8 cellular contexts compared by ENCODE assay signal in genomic region chrX:101097546-101098453, GRCh38. TPM values are rescaled to one million over a fixed set of nuclear protein-coding genes. Genes with fewer than 3 reads are reported as not detected.
DNase-seq lines count a peak whose midpoint lies in the region; ATAC-seq lines count a peak whose summit lies in the region.

A gene with protein sequence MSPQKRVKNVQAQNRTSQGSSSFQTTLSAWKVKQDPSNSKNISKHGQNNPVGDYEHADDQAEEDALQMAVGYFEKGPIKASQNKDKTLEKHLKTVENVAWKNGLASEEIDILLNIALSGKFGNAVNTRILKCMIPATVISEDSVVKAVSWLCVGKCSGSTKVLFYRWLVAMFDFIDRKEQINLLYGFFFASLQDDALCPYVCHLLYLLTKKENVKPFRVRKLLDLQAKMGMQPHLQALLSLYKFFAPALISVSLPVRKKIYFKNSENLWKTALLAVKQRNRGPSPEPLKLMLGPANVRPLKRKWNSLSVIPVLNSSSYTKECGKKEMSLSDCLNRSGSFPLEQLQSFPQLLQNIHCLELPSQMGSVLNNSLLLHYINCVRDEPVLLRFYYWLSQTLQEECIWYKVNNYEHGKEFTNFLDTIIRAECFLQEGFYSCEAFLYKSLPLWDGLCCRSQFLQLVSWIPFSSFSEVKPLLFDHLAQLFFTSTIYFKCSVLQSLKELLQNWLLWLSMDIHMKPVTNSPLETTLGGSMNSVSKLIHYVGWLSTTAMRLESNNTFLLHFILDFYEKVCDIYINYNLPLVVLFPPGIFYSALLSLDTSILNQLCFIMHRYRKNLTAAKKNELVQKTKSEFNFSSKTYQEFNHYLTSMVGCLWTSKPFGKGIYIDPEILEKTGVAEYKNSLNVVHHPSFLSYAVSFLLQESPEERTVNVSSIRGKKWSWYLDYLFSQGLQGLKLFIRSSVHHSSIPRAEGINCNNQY (plus strand): TSS chrX:101098204. CDS start chrX:101101071, 2,867 bp downstream.

- H3K36me3 Mint-ChIP-seq in CD4-positive, CD25-positive, alpha-beta regulatory T cell = no peaks in the 10 kb centered on the region

- peak within 1 kb of the TSS; percentile 88 for H3K27ac ChIP-seq in CD4-positive, CD25-positive, alpha-beta regulatory T cell (ENCODE audit: insufficient read depth, low read length, poor library complexity, severe bottlenecking)

- peak within 1 kb of the TSS; percentile 92 to 99 (median 92) for H3K4me3 Mint-ChIP-seq in CD4-positive, CD25-positive, alpha-beta regulatory T cell

- DNase-seq in CD4-positive, CD25-positive, alpha-beta regulatory T cell = peak; percentile 88 to 96 (median 93)
- peak; percentile 85 for DNase-seq in NCI-H774 (lab: John Stamatoyannopoulos, UW)
- DNase-seq in activated CD4-positive, alpha-beta T cell treated with anti-CD3 and anti-CD28 coated beads, Interleukin-2, amount 50 U/mL, for 4 hours = peak; percentile 87 to 90
- peak; percentile 95 for DNase-seq in dermis blood vessel endothelial cell
- DNase-seq in left lobe of liver (ENCODE audit: low spot score) = peak; percentile 94
- peak; percentile 89 to 90 for DNase-seq in stimulated activated CD4-positive, alpha-beta T cell treated with anti-CD3 and anti-CD28 coated beads, Interleukin-2, amount 100 ng/mL, for 24 hours

- H3K4me3 ChIP-seq in CD4-positive, CD25-positive, alpha-beta regulatory T cell (ENCODE audit: low read depth, low read length) = peak within 1 kb of the TSS; percentile 92

- H3K9me3 Mint-ChIP-seq in CD4-positive, CD25-positive, alpha-beta regulatory T cell = no peaks in the 10 kb centered on the region

- peak; percentile 99 for ATAC-seq in CD4-positive, CD25-positive, alpha-beta regulatory T cell (ENCODE audit: low read depth in 2 of 2)
- ATAC-seq in GM19438 (IDR thresholded peaks at IDR 0.05; ENCODE audit: low read depth, unreplicated experiment) = peak; percentile 99
- peak; percentile 98 for ATAC-seq in HG03571 (IDR thresholded peaks at IDR 0.05; ENCODE audit: unreplicated experiment)
- ATAC-seq in left lobe of liver = peak; percentile 98

- peaks cover 2 to 21% (median 10%) of the 10 kb centered on the region in 4 donors for H3K4me1 Mint-ChIP-seq in CD4-positive, CD25-positive, alpha-beta regulatory T cell

- H3K27me3 ChIP-seq in CD4-positive, CD25-positive, alpha-beta regulatory T cell (ENCODE audit: control insufficient read depth, insufficient read depth, low read length) = no peaks in the 10 kb centered on the region

- H3K27ac Mint-ChIP-seq in CD4-positive, CD25-positive, alpha-beta regulatory T cell = peak within 1 kb of the TSS; percentile 84 to 96 (median 95)

- H3K27me3 Mint-ChIP-seq in CD4-positive, CD25-positive, alpha-beta regulatory T cell = peaks cover 4% of the 10 kb centered on the region

- no peaks in the 10 kb centered on the region for H3K9me3 ChIP-seq in CD4-positive, CD25-positive, alpha-beta regulatory T cell (ENCODE audit: control insufficient read depth in 2 of 2, low read length in 2 of 2)

- peaks cover 5% of the 10 kb centered on the region for H3K4me1 ChIP-seq in CD4-positive, CD25-positive, alpha-beta regulatory T cell (ENCODE audit: control insufficient read depth, insufficient read depth, low read length, poor library complexity, severe bottlenecking)

- H3K36me3 ChIP-seq in CD4-positive, CD25-positive, alpha-beta regulatory T cell (ENCODE audit: control insufficient read depth, insufficient read depth, low read length) = no peaks in the 10 kb centered on the region

RNA-seq across cellular contexts. Expression of the gene that starts here (rescaled TPM):
- 1.1 TPM for total RNA-seq in CD4-positive, CD25-positive, alpha-beta regulatory T cell
- polyA plus RNA-seq in CD4-positive, CD25-positive, alpha-beta regulatory T cell = under 1 TPM in 3 of 4 donors, not detected in 1; 0.07 to 0.16 (median 0.07) TPM
- 10.7 and 30.2 TPM in 2 replicates for total RNA-seq in dermis blood vessel endothelial cell
- total RNA-seq in left lobe of liver = 0.40 TPM

Comparison
In these comparisons a context has a peak if more than half of its experiments do, and no peak if none do; other contexts are left out.
1. Peak in every context shown above with its lines: DNase-seq, ATAC-seq, H3K4me3 ChIP-seq and H3K27ac ChIP-seq.
2. Peak in DNase-seq and ATAC-seq in left lobe of liver; RNA of the gene not detected or under 1 TPM.